In the genomic region with DNA sequence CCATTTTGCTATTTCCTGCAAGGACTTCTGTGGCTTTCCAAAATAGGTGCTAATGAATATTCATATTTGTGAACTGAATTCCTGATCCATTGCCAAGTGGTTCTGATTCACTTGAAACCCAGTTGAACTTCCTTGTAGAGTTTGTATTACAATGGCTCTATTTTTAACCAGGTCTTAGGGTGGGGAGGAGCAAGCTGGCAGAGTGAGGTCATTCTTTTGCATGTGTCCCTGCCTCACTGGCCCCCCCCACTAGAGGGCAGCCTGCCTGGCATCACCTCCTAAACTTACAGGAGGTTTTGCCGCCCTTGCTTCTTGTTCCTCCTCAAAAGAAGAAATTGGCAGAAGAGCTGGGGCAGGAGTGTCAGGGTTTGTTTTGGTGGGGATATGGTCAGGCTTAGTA, we compare ENCODE assay signal across 9 cellular contexts. TPM values are rescaled to one million over a fixed set of nuclear protein-coding genes. Genes with fewer than 3 reads are reported as not detected.
DNase-seq lines count a peak whose midpoint lies in the region; ATAC-seq, FAIRE-seq and TF ChIP-seq lines count a peak whose summit lies in the region.
"Had no signal": no experiment of that assay in that cellular context is flagged by ENCODE, and none has a peak within 500 bp of the region (broad histone marks: within the 10 kb centered on the region; RNA-seq: fewer than 3 reads in every experiment).

No MANE protein-coding gene starts in this region.

- no peak overlapping the region for H2BK15ac ChIP-seq in mesendoderm (replicated peaks; ENCODE audit: low read depth)

- H3K4me1 ChIP-seq in mesendoderm (ENCODE audit: control insufficient read depth, low read depth, low read length) (no peaks in the 10 kb centered on the region), testis (peaks cover 9% of the 10 kb centered on the region)

- H3K18ac ChIP-seq in mesendoderm (ENCODE audit: low read length) = no peak overlapping the region

- peaks cover 28% of the 10 kb centered on the region for H3K9me3 Mint-ChIP-seq in WTC11

- no peak overlapping the region for H3K23ac ChIP-seq in mesendoderm (ENCODE audit: low read length)

- DNase-seq in GM12891 (ENCODE audit: insufficient read length, low spot score) = no peak
- peak; percentile 35 for DNase-seq in Jurkat, Clone E6-1 (ENCODE audit: low read depth, low spot score)
- peak; percentile 38 for DNase-seq in WTC11 (ENCODE audit: low spot score)
- peak; percentile 60 for DNase-seq in choroid plexus epithelial cell (ENCODE audit: low read depth)
- peak; percentile 62 for DNase-seq in mesendoderm
- peak; percentile 25 for DNase-seq in testis
- no peak for DNase-seq in NCI-H524 (lab: John Stamatoyannopoulos, UW)
- DNase-seq in mesenteric fat pad (ENCODE audit: low spot score) = no peak

- no peaks in the 10 kb centered on the region for H3K79me2 ChIP-seq in mesendoderm (ENCODE audit: control insufficient read depth, insufficient read depth, low read length)

- H3K9me3 ChIP-seq in testis = no peaks in the 10 kb centered on the region

- no peak overlapping the region for H3K4me3 ChIP-seq in Jurkat, Clone E6-1 (ENCODE audit: low read length)
- H3K4me3 ChIP-seq in choroid plexus epithelial cell (ENCODE audit: low read depth, low read length) = no peak overlapping the region
- no peak overlapping the region for H3K4me3 ChIP-seq in mesendoderm (ENCODE audit: low read length)
- H3K4me3 ChIP-seq in testis = no peak overlapping the region

- H3K79me1 ChIP-seq in mesendoderm (ENCODE audit: low read length) = no peaks in the 10 kb centered on the region

- no peak overlapping the region for H2BK120ac ChIP-seq in mesendoderm (ENCODE audit: low read depth, low read length)

- no peak overlapping the region for H3K4me2 ChIP-seq in mesendoderm (ENCODE audit: low read length)

- H2AK5ac ChIP-seq in mesendoderm (ENCODE audit: low read length) = no peak overlapping the region

- no peak overlapping the region for H3K56ac ChIP-seq in mesendoderm (ENCODE audit: low read length)

- H3K9ac ChIP-seq in mesendoderm (ENCODE audit: low read length) = no peak overlapping the region

- H3K36me3 ChIP-seq in mesendoderm (ENCODE audit: control insufficient read depth, insufficient read depth, low read length) (no peaks in the 10 kb centered on the region), testis (ENCODE audit: low read depth, missing control alignments) (no peaks in the 10 kb centered on the region)

- intact Hi-C loops in testis (cut with DNase I; ENCODE audit: low total_unique reads) = no loop called here

- no CpG with 5 or more reads among the region's 1 CpG for WGBS in mesendoderm (ENCODE audit: extremely low coverage, insufficient coverage, low lambda C conversion rate)
- 88 to 94% methylated on average over 1 of the region's 1 CpG for WGBS in testis, 2 donors

- peaks cover 8% of the 10 kb centered on the region for H3K36me3 Mint-ChIP-seq in WTC11

- H4K8ac ChIP-seq in mesendoderm (ENCODE audit: low read depth, low read length) = no peak overlapping the region

- ATAC-seq in WTC11 = peak; percentile 80

- POLR2A ChIA-PET in WTC11 (lab: Charles Lee) = no interaction called here

- CTCF ChIA-PET in WTC11 (lab: Charles Lee) = interaction anchor here (0.7 to 1.5 kb wide), 8 partner anchors 11 to 169 kb away, joined by 3 to 5 read pairs (median 4); a partner anchor contains a TSS

- H3K27me3 Mint-ChIP-seq in WTC11 (ENCODE audit: low read depth) = no peaks in the 10 kb centered on the region

- no peak overlapping the region for H3K27ac ChIP-seq in mesendoderm (ENCODE audit: low read depth, low read length)
- no peak overlapping the region for H3K27ac ChIP-seq in testis

- peak; percentile 16 for FAIRE-seq in GM12891 (lab: Jason Lieb, UNC)

- TF ChIP-seq CTCF in WTC11 (IDR thresholded peaks at IDR 0.05) = peak; percentile 25; the same call in 1 of the 2 replicates
- TF ChIP-seq CTCF in choroid plexus epithelial cell (conservative IDR thresholded peaks at IDR 0.05; ENCODE audit: low read depth, low read length) = peak; percentile 57
- TF ChIP-seq CTCF in testis (IDR thresholded peaks at IDR 0.05) = no peak

- H3K4me1 Mint-ChIP-seq in WTC11 = peaks cover 7% of the 10 kb centered on the region; the same call in 1 of the 2 replicates

- H3K27me3 ChIP-seq in mesendoderm (ENCODE audit: insufficient read depth, low read length, poor library complexity) = no peaks in the 10 kb centered on the region
- no peaks in the 10 kb centered on the region for H3K27me3 ChIP-seq in testis

- peak overlapping the region; percentile 65; the same call in 1 of the 2 replicates for H3K27ac Mint-ChIP-seq in WTC11

- no peak overlapping the region for H3K4ac ChIP-seq in mesendoderm (ENCODE audit: low read depth, low read length)

- no peak overlapping the region for H2BK5ac ChIP-seq in mesendoderm (ENCODE audit: low read length)

- TF ChIP-seq POLR2A in GM12891 (IDR thresholded peaks at IDR 0.05; ENCODE audit: low read depth, low read length) (no peak), testis (IDR thresholded peaks at IDR 0.05) (no peak)

- no peak overlapping the region for H3K4me3 Mint-ChIP-seq in WTC11

- H4K5ac ChIP-seq in mesendoderm (ENCODE audit: low read length) = no peak overlapping the region

TF ChIP-seq in GM12891, 5 proteins besides CTCF, POLR2A, EP300 and RAD21:
- TF ChIP-seq PAX5 (IDR thresholded peaks at IDR 0.05; ENCODE audit: insufficient read depth, low read length, severe bottlenecking) = no peak
- TF ChIP-seq TAF1 (IDR thresholded peaks at IDR 0.05; ENCODE audit: low read depth, low read length) = no peak
- TF ChIP-seq SPI1 (IDR thresholded peaks at IDR 0.05; ENCODE audit: low read depth, low read length) = no peak

TF ChIP-seq in WTC11, 78 proteins besides CTCF, POLR2A, EP300 and RAD21:
- no peak for TF ChIP-seq FOXP1 (CRISPR knock-in tag; IDR thresholded peaks at IDR 0.05; ENCODE audit: borderline replicate concordance)
- TF ChIP-seq, protein P1, sequence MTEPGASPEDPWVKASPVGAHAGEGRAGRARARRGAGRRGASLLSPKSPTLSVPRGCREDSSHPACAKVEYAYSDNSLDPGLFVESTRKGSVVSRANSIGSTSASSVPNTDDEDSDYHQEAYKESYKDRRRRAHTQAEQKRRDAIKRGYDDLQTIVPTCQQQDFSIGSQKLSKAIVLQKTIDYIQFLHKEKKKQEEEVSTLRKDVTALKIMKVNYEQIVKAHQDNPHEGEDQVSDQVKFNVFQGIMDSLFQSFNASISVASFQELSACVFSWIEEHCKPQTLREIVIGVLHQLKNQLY (CRISPR knock-in tag; IDR thresholded peaks at IDR 0.05) = no peak

RNA-seq across cellular contexts. Expression of a gene that starts 10.5 kb away (rescaled TPM):
- polyA plus RNA-seq in GM12891 (2012; ENCODE audit: low read depth, missing spikeins) = not detected
- polyA plus RNA-seq in Jurkat, Clone E6-1 (2012; ENCODE audit: insufficient read depth, insufficient read length) = not detected
- 0.35 TPM in 1 of 3 replicates, not detected in the others for total RNA-seq in WTC11 (2021)
- not detected for polyA plus RNA-seq in mesendoderm (2013, experiment 1 of 2)
- polyA plus RNA-seq in mesendoderm (2013, experiment 2 of 2) = not detected
- total RNA-seq in testis = under 1 TPM in 1 of 2 donors, not detected in 1; 0.50 TPM
- polyA plus RNA-seq in testis (ENCODE audit: insufficient read depth, low read depth, low replicate concordance) = not detected
- not detected for total RNA-seq in mesenteric fat pad
- total RNA-seq: temporal lobe had no signal

Comparison
In these comparisons a context has a peak if more than half of its experiments do, and no peak if none do; other contexts are left out.
1. DNase-seq: peak in Jurkat, Clone E6-1 (single experiment), WTC11 (single experiment), choroid plexus epithelial cell (single experiment), mesendoderm (single experiment) and testis (single experiment); none in GM12891 (single experiment), NCI-H524 (0 of 2) and mesenteric fat pad (single experiment).
2. CTCF ChIP-seq: peak in WTC11 (single experiment) and choroid plexus epithelial cell (single experiment); none in testis (0 of 3).